In genomic region chr4:112168719-112169500, GRCh38 we compare ENCODE assay signal across 18 cellular contexts. TPM values are rescaled to one million over a fixed set of nuclear protein-coding genes. Genes with fewer than 3 reads are reported as not detected.
A peak's percentile ranks its signal among the peaks of the same experiment; 100 is the strongest.
DNase-seq lines count a peak whose midpoint lies in the region; ATAC-seq and TF ChIP-seq lines count a peak whose summit lies in the region.
"Had no signal": no experiment of that assay in that cellular context is flagged by ENCODE, and none has a peak within 500 bp of the region (broad histone marks: within the 10 kb centered on the region; RNA-seq: fewer than 3 reads in every experiment).

No MANE protein-coding gene starts in this region.

- H3K4me2 ChIP-seq in SK-N-SH (no peak overlapping the region), DOHH2 (ENCODE audit: low read length) (peak overlapping the region; percentile 64)

- H3K27ac Mint-ChIP-seq in T-helper 17 cell = peak overlapping the region; percentile 91
- H3K27ac Mint-ChIP-seq: B cell had no signal

- H3K27me3 ChIP-seq in SK-N-SH (ENCODE audit: insufficient read depth) (no peaks in the 10 kb centered on the region), DOHH2 (ENCODE audit: control insufficient read depth, low read length) (no peaks in the 10 kb centered on the region), foreskin keratinocyte (no peaks in the 10 kb centered on the region), WERI-Rb-1 (ENCODE audit: insufficient read depth, low read depth, severe bottlenecking) (no peaks in the 10 kb centered on the region)
- H3K27me3 ChIP-seq: SJSA1 had no signal

- no peaks in the 10 kb centered on the region for H3K9me2 ChIP-seq in SK-N-SH
- no peaks in the 10 kb centered on the region for H3K9me2 ChIP-seq in DOHH2 (replicated peaks; ENCODE audit: control insufficient read depth, low read length)

- peak overlapping the region; percentile 89; the same call in 1 of the 2 replicates for H2AFZ ChIP-seq in SK-N-SH (ENCODE audit: low read depth)

- no peaks in the 10 kb centered on the region for H3F3A ChIP-seq in SK-N-SH (replicated peaks; ENCODE audit: insufficient read depth)
- peaks cover 38% of the 10 kb centered on the region for H3F3A ChIP-seq in DOHH2 (ENCODE audit: control insufficient read depth, insufficient read depth)

- TF ChIP-seq RAD21 in SK-N-SH (IDR thresholded peaks at IDR 0.05; ENCODE audit: low read length) = no peak

- TF ChIP-seq CTCF in SK-N-SH (IDR thresholded peaks at IDR 0.05) (no peak), DOHH2 (IDR thresholded peaks at IDR 0.05; ENCODE audit: low read depth, low read length, poor library complexity, severe bottlenecking) (no peak), foreskin keratinocyte (conservative IDR thresholded peaks at IDR 0.05) (no peak), WERI-Rb-1 (IDR thresholded peaks at IDR 0.05; ENCODE audit: low read depth, low read length) (no peak)

- H3K36me3 Mint-ChIP-seq in T-helper 17 cell (ENCODE audit: low read depth) = no peaks in the 10 kb centered on the region

- peaks cover 28% of the 10 kb centered on the region for H3K4me1 Mint-ChIP-seq in T-helper 17 cell

- H3K27ac ChIP-seq in SK-N-SH (ENCODE audit: low read depth in 2 of 2, low read length in 1 of 2) = no peak overlapping the region
- H3K27ac ChIP-seq in DOHH2 (ENCODE audit: low read depth, low read length) = peak overlapping the region; percentile 94
- H3K27ac ChIP-seq in foreskin keratinocyte = peak overlapping the region; percentile 89
- no peak overlapping the region for H3K27ac ChIP-seq in WERI-Rb-1
- H3K27ac ChIP-seq: 22Rv1, SJSA1 had no signal

- no peak for TF ChIP-seq EP300 in SK-N-SH (IDR thresholded peaks at IDR 0.05; ENCODE audit: borderline replicate concordance in 1 of 2, low read depth in 1 of 2, low read length in 1 of 2)

- CTCF ChIA-PET in SK-N-SH (lab: Yijun Ruan, JAX) = interaction anchor here (0.7 kb wide), 1 partner anchor 12 kb away, joined by 3 read pairs; no protein-coding TSS in a partner anchor

- POLR2A ChIA-PET in SK-N-SH (lab: Yijun Ruan, JAX) = no interaction called here

- H3K79me2 ChIP-seq in SK-N-SH (ENCODE audit: insufficient read depth) (no peaks in the 10 kb centered on the region), DOHH2 (ENCODE audit: control insufficient read depth, low read length) (peaks cover 92% of the 10 kb centered on the region)

- H3K27me3 Mint-ChIP-seq in T-helper 17 cell = no peaks in the 10 kb centered on the region
- H3K27me3 Mint-ChIP-seq: B cell had no signal

- H3K9ac ChIP-seq in SK-N-SH = no peak overlapping the region

- DNase-seq in SK-N-SH (no peak), T-helper 17 cell (no peak), foreskin keratinocyte (no peak), GM19240 (ENCODE audit: insufficient read length, low spot score) (no peak), WERI-Rb-1 (no peak), DMS53 (lab: John Stamatoyannopoulos, UW) (no peak)
- DNase-seq: Caco-2, KBM-7, NCI-H1417 treated with DMSO at 0.1 percent for 48 hours, NCI-H1930, NCI-H226, NCI-H524, PC-3 had no signal

- H3K9me3 ChIP-seq in SK-N-SH = no peaks in the 10 kb centered on the region
- H3K9me3 ChIP-seq in DOHH2 (ENCODE audit: control insufficient read depth, insufficient read depth, low read length) = no peaks in the 10 kb centered on the region
- no peaks in the 10 kb centered on the region for H3K9me3 ChIP-seq in T-helper 17 cell (ENCODE audit: control insufficient read depth, low read length, poor library complexity, severe bottlenecking)
- H3K9me3 ChIP-seq in WERI-Rb-1 (ENCODE audit: severe bottlenecking) = peaks cover 5% of the 10 kb centered on the region
- H3K9me3 ChIP-seq: Caco-2, SJSA1 had no signal

- H4K20me1 ChIP-seq in SK-N-SH (ENCODE audit: insufficient read depth) = no peaks in the 10 kb centered on the region
- no peaks in the 10 kb centered on the region for H4K20me1 ChIP-seq in DOHH2 (ENCODE audit: control insufficient read depth, insufficient read depth, low read depth, low read length)

- H3K4me3 Mint-ChIP-seq in T-helper 17 cell = no peak overlapping the region
- H3K4me3 Mint-ChIP-seq: B cell had no signal

- no peak for ATAC-seq in SK-N-SH treated with all-trans-retinoic acid at 6 μM for 48 hours
- ATAC-seq in T-helper 17 cell = no peak
- ATAC-seq in foreskin keratinocyte = no peak
- ATAC-seq: PC-3 had no signal

- WGBS in SK-N-SH (ENCODE audit: low lambda C conversion rate) = 90% methylated on average over 13 of the region's 13 CpGs

- H3K36me3 ChIP-seq in SK-N-SH (replicated peaks in 1 of 2; ENCODE audit: control insufficient read depth in 1 of 2, insufficient read depth in 2 of 2, low read length in 1 of 2) (no peaks in the 10 kb centered on the region), DOHH2 (ENCODE audit: control insufficient read depth, low read length) (peaks cover 47% of the 10 kb centered on the region), WERI-Rb-1 (peaks cover 3% of the 10 kb centered on the region)
- H3K36me3 ChIP-seq: SJSA1 had no signal

- no peaks in the 10 kb centered on the region; a peak in 1 of 4 replicates for H3K4me1 ChIP-seq in SK-N-SH (ENCODE audit: control insufficient read depth in 1 of 2, insufficient read depth in 2 of 2, low read depth in 1 of 2, low read length in 1 of 2)
- peaks cover 92% of the 10 kb centered on the region for H3K4me1 ChIP-seq in DOHH2 (ENCODE audit: control insufficient read depth, low read length)
- peaks cover 39% of the 10 kb centered on the region for H3K4me1 ChIP-seq in foreskin keratinocyte
- H3K4me1 ChIP-seq: Caco-2 had no signal

- H3K4me3 ChIP-seq in SK-N-SH (ENCODE audit: low read depth in 2 of 2, low read length in 1 of 2) (no peak overlapping the region), DOHH2 (ENCODE audit: low read length) (peak overlapping the region; percentile 52), WERI-Rb-1 (ENCODE audit: low read depth, low read length) (no peak overlapping the region)
- H3K4me3 ChIP-seq: SJSA1 had no signal

TF ChIP-seq in SK-N-SH, 30 proteins besides CTCF, POLR2A, EP300 and RAD21:
- TF ChIP-seq EZH2phosphoT487 (IDR thresholded peaks at IDR 0.05; ENCODE audit: borderline replicate concordance, low read depth) (no peak), POLR2AphosphoS5 (IDR thresholded peaks at IDR 0.05; ENCODE audit: low read depth, low read length) (no peak)

TF ChIP-seq in SK-N-SH treated with all-trans-retinoic acid at 6 μM for 48 hours, 23 proteins besides CTCF, POLR2A, EP300 and RAD21 (continues in another document):
- no peak for TF ChIP-seq ISL1 (CRISPR knock-in tag; IDR thresholded peaks at IDR 0.05)
- TF ChIP-seq TCF4 (CRISPR knock-in tag; IDR thresholded peaks at IDR 0.05; ENCODE audit: borderline replicate concordance) = no peak
- TF ChIP-seq PPARA (CRISPR knock-in tag; IDR thresholded peaks at IDR 0.05; ENCODE audit: borderline replicate concordance) = no peak
- no peak for TF ChIP-seq ZNF8 (CRISPR knock-in tag; IDR thresholded peaks at IDR 0.05)
- TF ChIP-seq ZNF565 (CRISPR knock-in tag; conservative IDR thresholded peaks at IDR 0.05; ENCODE audit: low read depth) = no peak
- no peak for TF ChIP-seq PATZ1 (CRISPR knock-in tag; IDR thresholded peaks at IDR 0.05; ENCODE audit: borderline replicate concordance)
- no peak for TF ChIP-seq GLIS3 (CRISPR knock-in tag; IDR thresholded peaks at IDR 0.05)
- no peak for TF ChIP-seq TOX (CRISPR knock-in tag; IDR thresholded peaks at IDR 0.05; ENCODE audit: borderline replicate concordance)
- TF ChIP-seq ZC3H10 (CRISPR knock-in tag; IDR thresholded peaks at IDR 0.05) = no peak
- no peak for TF ChIP-seq SNAI2 (CRISPR knock-in tag; IDR thresholded peaks at IDR 0.05)
- TF ChIP-seq CSRNP3 (CRISPR knock-in tag; IDR thresholded peaks at IDR 0.05) = no peak

RNA-seq across cellular contexts. Expression of gene FAM241A, which starts 23.7 kb away (rescaled TPM):
- polyA plus RNA-seq in SK-N-SH (2012; rRNA removed) (0.28 and 0.44 TPM in 2 replicates), foreskin keratinocyte (1.8 and 2.0 TPM in 2 replicates)
- polyA plus RNA-seq in SK-N-SH (2012; cell fraction: cytosol; rRNA removed) = 0.63 and 0.85 TPM in 2 replicates
- polyA plus RNA-seq in SK-N-SH (2012; cell fraction: nucleus; rRNA removed) = 0.32 and 0.35 TPM in 2 replicates
- total RNA-seq in T-helper 17 cell (1 to 10 TPM; 2.8 to 3.7 TPM), foreskin keratinocyte (2.8 TPM in 2 replicates)

Comparison
In these comparisons a context has a peak if more than half of its experiments do, and no peak if none do; other contexts are left out.
1. H3K27ac ChIP-seq: peak in DOHH2 (single experiment) and foreskin keratinocyte (single experiment); none in SK-N-SH (0 of 2) and WERI-Rb-1 (single experiment).